17 cellular contexts compared by ENCODE assay signal in genomic region chr16:82630219-82630618, GRCh38. TPM values are rescaled to one million over a fixed set of nuclear protein-coding genes. Genes with fewer than 3 reads are reported as not detected.
DNase-seq lines count a peak whose midpoint lies in the region; ATAC-seq and TF ChIP-seq lines count a peak whose summit lies in the region.
"Had no signal": no experiment of that assay in that cellular context is flagged by ENCODE, and none has a peak within 500 bp of the region (broad histone marks: within the 10 kb centered on the region; RNA-seq: fewer than 3 reads in every experiment).

No MANE protein-coding gene starts in this region.

- H2BK120ac ChIP-seq in mesendoderm (ENCODE audit: low read depth, low read length) = no peak overlapping the region

- H2AK5ac ChIP-seq in mesendoderm (ENCODE audit: low read length) = no peak overlapping the region

- in situ Hi-C loops in astrocyte of the spinal cord (cut with HindIII; ENCODE audit: low sequenced_read_pairs) = no loop called here

- no peak overlapping the region for H3K23ac ChIP-seq in mesendoderm (ENCODE audit: low read length)

- H3K4me3 Mint-ChIP-seq in activated naive CD8-positive, alpha-beta T cell treated with anti-CD3 and anti-CD28 coated beads, Interleukin-2, amount 50 U/mL, for 24 hours = no peak overlapping the region
- H3K4me3 Mint-ChIP-seq: activated CD4-positive, alpha-beta memory T cell treated with anti-CD3 and anti-CD28 coated beads for 36 hours; activated T-helper 17 cell treated with anti-CD3 and anti-CD28 coated beads, Interleukin-2, amount 50 U/mL, for 72 hours had no signal

- H4K5ac ChIP-seq in mesendoderm (ENCODE audit: low read length) = no peak overlapping the region

- H3K36me3 ChIP-seq in right atrium auricular region (no peaks in the 10 kb centered on the region), mesendoderm (ENCODE audit: control insufficient read depth, insufficient read depth, low read length) (no peaks in the 10 kb centered on the region)
- H3K36me3 ChIP-seq: lower lobe of right lung, spleen had no signal

- no peak for TF ChIP-seq CTCF in right atrium auricular region (IDR thresholded peaks at IDR 0.05)
- TF ChIP-seq CTCF in astrocyte of the spinal cord (IDR thresholded peaks at IDR 0.05; ENCODE audit: low read depth, low read length) = no peak
- no peak for TF ChIP-seq CTCF in omental fat pad (IDR thresholded peaks at IDR 0.05)

- H3K9me3 Mint-ChIP-seq in activated naive CD8-positive, alpha-beta T cell treated with anti-CD3 and anti-CD28 coated beads, Interleukin-2, amount 50 U/mL, for 24 hours = no peaks in the 10 kb centered on the region
- H3K9me3 Mint-ChIP-seq: activated CD4-positive, alpha-beta memory T cell treated with anti-CD3 and anti-CD28 coated beads for 36 hours; activated T-helper 17 cell treated with anti-CD3 and anti-CD28 coated beads, Interleukin-2, amount 50 U/mL, for 72 hours had no signal

- no peak overlapping the region for H3K18ac ChIP-seq in mesendoderm (ENCODE audit: low read length)

- 26% methylated on average over 2 of the region's 2 CpGs for WGBS in right cardiac atrium
- no CpG with 5 or more reads among the region's 2 CpGs for WGBS in mesendoderm (ENCODE audit: extremely low coverage, insufficient coverage, low lambda C conversion rate)

- H3K27me3 Mint-ChIP-seq in activated naive CD8-positive, alpha-beta T cell treated with anti-CD3 and anti-CD28 coated beads, Interleukin-2, amount 50 U/mL, for 24 hours = peaks cover 51% of the 10 kb centered on the region

- H3K9ac ChIP-seq in mesendoderm (ENCODE audit: low read length) = no peak overlapping the region

- intact Hi-C loops in right cardiac atrium (cut with DNase I) = loop anchor here in 1 of 4 donors (10.0 kb wide), 1 partner anchor 85 kb away; no protein-coding TSS in a partner anchor

- ATAC-seq in right cardiac atrium = no peak
- ATAC-seq in omental fat pad (ENCODE audit: low FRiP score) = no peak
- ATAC-seq in activated naive CD8-positive, alpha-beta T cell treated with anti-CD3 and anti-CD28 coated beads, Interleukin-2, amount 50 U/mL, for 24 hours = no peak
- ATAC-seq: activated T-helper 17 cell treated with anti-CD3 and anti-CD28 coated beads, Interleukin-2, amount 50 U/mL, for 72 hours; Right ventricle myocardium inferior had no signal

- DNase-seq in right atrium auricular region (ENCODE audit: low spot score) (no peak), right cardiac atrium (no peak), astrocyte of the spinal cord (ENCODE audit: low read depth, low spot score) (peak; percentile 27), mesendoderm (no peak), NCI-H1436 (lab: John Stamatoyannopoulos, UW) (no peak), omental fat pad (ENCODE audit: low spot score) (no peak), NCI-H2029 treated with DMSO at 0.1 percent for 48 hours (lab: John Stamatoyannopoulos, UW) (no peak)
- no peak for DNase-seq in activated naive CD8-positive, alpha-beta T cell treated with anti-CD3 and anti-CD28 coated beads, Interleukin-2, amount 50 U/mL, for 24 hours
- DNase-seq: activated CD4-positive, alpha-beta memory T cell treated with anti-CD3 and anti-CD28 coated beads for 36 hours; effector memory CD4-positive, alpha-beta T cell; lower lobe of right lung; NCI-H1092; NCI-H526; spleen; substantia nigra had no signal

- H3K4me3 ChIP-seq in right atrium auricular region = no peak overlapping the region
- no peak overlapping the region for H3K4me3 ChIP-seq in right cardiac atrium (ENCODE audit: low read length)
- no peak overlapping the region for H3K4me3 ChIP-seq in astrocyte of the spinal cord (ENCODE audit: low read depth, low read length)
- no peak overlapping the region for H3K4me3 ChIP-seq in mesendoderm (ENCODE audit: low read length)
- H3K4me3 ChIP-seq: lower lobe of right lung, spleen had no signal

- H3K79me1 ChIP-seq in mesendoderm (ENCODE audit: low read length) = no peaks in the 10 kb centered on the region

- no peaks in the 10 kb centered on the region for H3K27me3 ChIP-seq in right atrium auricular region
- H3K27me3 ChIP-seq in right cardiac atrium (ENCODE audit: control insufficient read depth, insufficient read depth) = no peaks in the 10 kb centered on the region
- peaks cover 7% of the 10 kb centered on the region for H3K27me3 ChIP-seq in mesendoderm (ENCODE audit: insufficient read depth, low read length, poor library complexity)

- H3K36me3 Mint-ChIP-seq in activated naive CD8-positive, alpha-beta T cell treated with anti-CD3 and anti-CD28 coated beads, Interleukin-2, amount 50 U/mL, for 24 hours (ENCODE audit: low read depth) = no peaks in the 10 kb centered on the region
- H3K36me3 Mint-ChIP-seq: activated CD4-positive, alpha-beta memory T cell treated with anti-CD3 and anti-CD28 coated beads for 36 hours had no signal

- H3K4ac ChIP-seq in mesendoderm (ENCODE audit: low read depth, low read length) = no peak overlapping the region

- H3K9me3 ChIP-seq in right atrium auricular region (no peaks in the 10 kb centered on the region), right cardiac atrium (ENCODE audit: control insufficient read depth, low read length) (no peaks in the 10 kb centered on the region)
- H3K9me3 ChIP-seq: lower lobe of right lung, spleen had no signal

- H2BK15ac ChIP-seq in mesendoderm (replicated peaks; ENCODE audit: low read depth) = no peak overlapping the region

- H2BK5ac ChIP-seq in mesendoderm (ENCODE audit: low read length) = no peak overlapping the region

- H3K27ac Mint-ChIP-seq in activated naive CD8-positive, alpha-beta T cell treated with anti-CD3 and anti-CD28 coated beads, Interleukin-2, amount 50 U/mL, for 24 hours = no peak overlapping the region
- H3K27ac Mint-ChIP-seq: activated CD4-positive, alpha-beta memory T cell treated with anti-CD3 and anti-CD28 coated beads for 36 hours; activated T-helper 17 cell treated with anti-CD3 and anti-CD28 coated beads, Interleukin-2, amount 50 U/mL, for 72 hours had no signal

- H3K56ac ChIP-seq in mesendoderm (ENCODE audit: low read length) = peak overlapping the region; percentile 19

- H3K79me2 ChIP-seq in mesendoderm (ENCODE audit: control insufficient read depth, insufficient read depth, low read length) = no peaks in the 10 kb centered on the region

- no peak overlapping the region for H4K8ac ChIP-seq in mesendoderm (ENCODE audit: low read depth, low read length)

- peak overlapping the region; percentile 87 to 88 for H3K27ac ChIP-seq in right atrium auricular region
- H3K27ac ChIP-seq in right cardiac atrium (ENCODE audit: low read length) = no peak overlapping the region
- peak overlapping the region; percentile 18 for H3K27ac ChIP-seq in mesendoderm (ENCODE audit: low read depth, low read length)
- H3K27ac ChIP-seq: lower lobe of right lung, spleen had no signal

- peaks cover 0 to 82% of the 10 kb centered on the region in 2 donors for H3K4me1 ChIP-seq in right atrium auricular region
- peaks cover 27% of the 10 kb centered on the region for H3K4me1 ChIP-seq in right cardiac atrium (ENCODE audit: control insufficient read depth, insufficient read depth, low read length)
- H3K4me1 ChIP-seq in mesendoderm (ENCODE audit: control insufficient read depth, low read depth, low read length) = peaks cover 8% of the 10 kb centered on the region

- H3K4me2 ChIP-seq in mesendoderm (ENCODE audit: low read length) = no peak overlapping the region

- peaks cover 5% of the 10 kb centered on the region for H3K4me1 Mint-ChIP-seq in activated naive CD8-positive, alpha-beta T cell treated with anti-CD3 and anti-CD28 coated beads, Interleukin-2, amount 50 U/mL, for 24 hours

RNA-seq across cellular contexts. Expression of gene CDH13, which starts 3.5 kb away (rescaled TPM):
- total RNA-seq in right atrium auricular region (10 to 100 TPM; 75.4 to 85.9 TPM), right cardiac atrium (100 to 1,000 TPM in 2 of 4 donors, 10 to 100 TPM in 2; 91.9 to 123 (median 103) TPM), omental fat pad (10 to 100 TPM; 12.5 to 35.9 (median 22.1) TPM)
- 20.7 TPM for polyA plus RNA-seq in right cardiac atrium
- polyA plus RNA-seq in mesendoderm (2013, experiment 1 of 2) = 0.44 TPM
- polyA plus RNA-seq in mesendoderm (2013, experiment 2 of 2) = 0.84 TPM
- total RNA-seq: activated CD4-positive, alpha-beta memory T cell treated with anti-CD3 and anti-CD28 coated beads for 36 hours; activated T-helper 17 cell treated with anti-CD3 and anti-CD28 coated beads, Interleukin-2, amount 50 U/mL, for 72 hours had no signal
